ENCODE assay signal across 8 cellular contexts in the genomic region with DNA sequence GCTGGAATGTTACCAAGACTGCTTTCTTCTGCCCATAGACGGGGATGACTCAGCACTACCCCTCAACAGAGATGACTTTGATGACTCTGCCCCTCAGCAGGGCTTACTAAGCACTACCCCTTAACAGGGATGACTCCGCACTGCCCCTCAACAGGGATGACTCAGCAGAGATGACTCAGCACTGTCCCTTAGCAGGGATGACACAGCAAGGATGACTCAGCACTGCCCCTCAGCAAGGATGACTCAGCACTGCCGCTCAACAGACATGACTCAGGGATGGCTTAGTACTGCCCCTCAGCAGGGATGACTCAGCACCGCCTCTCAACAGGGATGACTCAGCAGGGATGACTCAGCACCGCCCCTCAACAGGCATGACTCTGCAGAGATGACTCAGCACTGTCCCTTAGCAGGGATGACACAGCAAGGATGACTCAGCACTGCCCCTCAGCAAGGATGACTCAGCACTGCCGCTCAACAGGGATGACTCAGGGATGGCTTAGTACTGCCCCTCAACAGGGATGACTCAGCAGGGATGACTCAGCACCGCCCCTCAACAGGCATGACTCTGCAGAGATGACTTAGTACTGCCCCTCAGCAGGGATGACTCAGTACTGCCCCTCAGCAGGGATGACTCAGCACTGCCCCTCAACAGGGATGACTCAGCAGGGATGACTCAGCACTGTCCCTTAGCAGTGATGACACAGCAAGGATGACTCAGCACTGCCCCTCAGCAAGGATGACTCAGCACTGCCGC. TPM values are rescaled to one million over a fixed set of nuclear protein-coding genes. Genes with fewer than 3 reads are reported as not detected.
DNase-seq lines count a peak whose midpoint lies in the region; TF ChIP-seq lines count a peak whose summit lies in the region.
"Not testable (repeated sequence)": the region's sequence is repeated elsewhere in the genome, so short reads cannot be mapped to it uniquely, and the experiment has no call there.

No MANE protein-coding gene starts in this region.

- H3K9me2 ChIP-seq in MM.1S (replicated peaks; ENCODE audit: insufficient read depth, low read length): not testable (repeated sequence)

- not testable (repeated sequence) for H3K4me1 ChIP-seq in MM.1S (ENCODE audit: low read length); iPS DF 6.9 (ENCODE audit: control insufficient read depth, insufficient read depth, low read length); rectal smooth muscle tissue (ENCODE audit: control insufficient read depth, insufficient read depth, low read length)

- not testable (repeated sequence) for H3K9ac ChIP-seq in MM.1S (ENCODE audit: low read length); rectal smooth muscle tissue (ENCODE audit: low read length)

- TF ChIP-seq CTCF in MM.1S (IDR thresholded peaks at IDR 0.05; ENCODE audit: low read length); choroid plexus epithelial cell (conservative IDR thresholded peaks at IDR 0.05; ENCODE audit: low read depth, low read length): not testable (repeated sequence)

- H3K36me3 ChIP-seq in MM.1S (replicated peaks; ENCODE audit: insufficient read depth, low read length): not testable (repeated sequence)
- H3K36me3 ChIP-seq in iPS DF 6.9 (ENCODE audit: control insufficient read depth, insufficient read depth, low read length) (peaks cover 26% of the 10 kb centered on the region), rectal smooth muscle tissue (ENCODE audit: control insufficient read depth, insufficient read depth, low read length) (peaks cover 22% of the 10 kb centered on the region)

- not testable (repeated sequence) for H2AFZ ChIP-seq in MM.1S (ENCODE audit: low read length)

- not testable (repeated sequence) for H4K20me1 ChIP-seq in MM.1S (ENCODE audit: insufficient read depth, low read length)

- DNase-seq in Caki2 (ENCODE audit: low read depth): peak; percentile 37
- peak; percentile 18 for DNase-seq in MM.1S
- DNase-seq in SK-MEL-5 (ENCODE audit: low read depth, low spot score): peak; percentile 13
- DNase-seq in activated T-cell treated with anti-CD3 and anti-CD28 coated beads for 48 hours (ENCODE audit: low read depth): peak; percentile 41
- peak; percentile 91 for DNase-seq in choroid plexus epithelial cell (ENCODE audit: low read depth)
- DNase-seq in iPS DF 6.9 (ENCODE audit: low read depth, low spot score): not testable (repeated sequence)
- DNase-seq in stromal cell of bone marrow (ENCODE audit: low read depth): peak; percentile 33

- in situ Hi-C loops in Caki2 (cut with HindIII; ENCODE audit: low pct_unique_long_range_greater_than_20kb, low sequenced_read_pairs); SK-MEL-5 (cut with HindIII; ENCODE audit: low pct_unique_long_range_greater_than_20kb, low sequenced_read_pairs): not testable (repeated sequence)

- H3K27me3 ChIP-seq in MM.1S (replicated peaks; ENCODE audit: insufficient read depth, low read length); iPS DF 6.9 (ENCODE audit: control insufficient read depth, insufficient read depth, low read length); rectal smooth muscle tissue (ENCODE audit: control insufficient read depth, insufficient read depth, low read length): not testable (repeated sequence)

- H3K4me2 ChIP-seq in MM.1S (ENCODE audit: low read depth, low read length): not testable (repeated sequence)

- H3K4me3 ChIP-seq in MM.1S (ENCODE audit: low read length); choroid plexus epithelial cell (ENCODE audit: low read depth, low read length); iPS DF 6.9 (ENCODE audit: low read length); rectal smooth muscle tissue (ENCODE audit: low read length): not testable (repeated sequence)

- H3K9me3 ChIP-seq in MM.1S (replicated peaks; ENCODE audit: insufficient read depth, low read length); iPS DF 6.9 (ENCODE audit: control insufficient read depth, insufficient read depth, low read length): not testable (repeated sequence)

- WGBS in iPS DF 6.9 (ENCODE audit: insufficient coverage, insufficient read length): no CpG with 5 or more reads among the region's 8 CpGs

- H3K27ac ChIP-seq in MM.1S (ENCODE audit: low read length): peak overlapping the region; percentile 57; the same call in 1 of the 2 replicates
- H3K27ac ChIP-seq in iPS DF 6.9 (ENCODE audit: low read length): peak overlapping the region; percentile 7
- H3K27ac ChIP-seq in rectal smooth muscle tissue (ENCODE audit: low read depth, low read length): peak overlapping the region; percentile 61

- H3K79me2 ChIP-seq in MM.1S (ENCODE audit: low read length): not testable (repeated sequence)

- peaks cover 12% of the 10 kb centered on the region; the same call in 1 of the 2 replicates for H3F3A ChIP-seq in MM.1S (ENCODE audit: insufficient read depth, low read length)

RNA-seq across cellular contexts. Expression of a gene that starts 24.4 kb away (rescaled TPM):
- 0.49 and 2.7 TPM in 2 replicates for total RNA-seq in Caki2 (2014; rRNA removed; shearing (Covaris generic); ENCODE audit: low replicate concordance)
- total RNA-seq in SK-MEL-5 (2014; rRNA removed; shearing (Covaris generic)): 22.9 and 23.1 TPM in 2 replicates
- 81.2 and 93.1 TPM in 2 replicates for polyA plus RNA-seq in SK-MEL-5 (2015; cell fraction: cytosol; rRNA removed)
- polyA plus RNA-seq in SK-MEL-5 (2015; cell fraction: nucleus; rRNA removed): 22.1 and 22.3 TPM in 2 replicates

RNA-seq across cellular contexts. Expression of a gene that starts 46.3 kb away (rescaled TPM):
- total RNA-seq in Caki2 (2014; rRNA removed; shearing (Covaris generic); ENCODE audit: low replicate concordance): 91.8 and 94.0 TPM in 2 replicates
- 77.9 and 82.0 TPM in 2 replicates for total RNA-seq in SK-MEL-5 (2014; rRNA removed; shearing (Covaris generic))
- 92.1 and 107 TPM in 2 replicates for polyA plus RNA-seq in SK-MEL-5 (2015; cell fraction: cytosol; rRNA removed)
- 307 and 356 TPM in 2 replicates for polyA plus RNA-seq in SK-MEL-5 (2015; cell fraction: nucleus; rRNA removed)

Comparison
In these comparisons a context has a peak if more than half of its experiments do, and no peak if none do; other contexts are left out.
1. H3K27ac ChIP-seq: peak in every context shown above with its lines; median percentile 61 in rectal smooth muscle tissue; 57 in MM.1S; 7 in iPS DF 6.9.